ENCODE assay signal across 1 cellular context in the genomic region with DNA sequence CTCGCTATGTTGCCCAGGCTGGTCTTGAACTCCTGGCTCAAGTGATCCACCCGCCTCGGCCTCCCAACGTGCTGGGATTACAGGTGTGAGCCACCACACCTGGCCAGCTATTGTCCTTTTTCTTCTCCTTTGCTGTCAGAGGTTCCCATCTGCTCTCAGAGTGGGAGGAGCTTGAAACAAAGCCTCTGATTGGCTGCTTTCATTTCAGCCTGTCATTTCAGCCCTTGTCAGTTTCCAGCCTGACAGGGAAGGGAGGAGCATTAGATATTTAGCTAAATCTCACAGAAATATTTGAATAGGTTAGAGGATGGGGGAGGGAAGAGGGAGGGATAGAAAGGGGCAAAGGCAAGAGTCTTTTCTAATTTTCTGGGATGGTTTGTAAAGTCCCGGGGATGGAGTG.
TF ChIP-seq lines count a peak whose summit lies in the region.

No MANE protein-coding gene starts in this region.

TF ChIP-seq in K562, 482 proteins besides CTCF, POLR2A, EP300 and RAD21:
- TF ChIP-seq, protein P1, sequence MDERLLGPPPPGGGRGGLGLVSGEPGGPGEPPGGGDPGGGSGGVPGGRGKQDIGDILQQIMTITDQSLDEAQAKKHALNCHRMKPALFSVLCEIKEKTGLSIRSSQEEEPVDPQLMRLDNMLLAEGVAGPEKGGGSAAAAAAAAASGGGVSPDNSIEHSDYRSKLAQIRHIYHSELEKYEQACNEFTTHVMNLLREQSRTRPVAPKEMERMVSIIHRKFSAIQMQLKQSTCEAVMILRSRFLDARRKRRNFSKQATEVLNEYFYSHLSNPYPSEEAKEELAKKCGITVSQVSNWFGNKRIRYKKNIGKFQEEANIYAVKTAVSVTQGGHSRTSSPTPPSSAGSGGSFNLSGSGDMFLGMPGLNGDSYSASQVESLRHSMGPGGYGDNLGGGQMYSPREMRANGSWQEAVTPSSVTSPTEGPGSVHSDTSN (CRISPR knock-in tag; IDR thresholded peaks at IDR 0.05; ENCODE audit: low read depth): no peak
- TF ChIP-seq, protein P1 (tag; conservative IDR thresholded peaks at IDR 0.05; ENCODE audit: low read depth): peak; percentile 44; the same call in 1 of the 2 replicates
- TF ChIP-seq, protein P2, sequence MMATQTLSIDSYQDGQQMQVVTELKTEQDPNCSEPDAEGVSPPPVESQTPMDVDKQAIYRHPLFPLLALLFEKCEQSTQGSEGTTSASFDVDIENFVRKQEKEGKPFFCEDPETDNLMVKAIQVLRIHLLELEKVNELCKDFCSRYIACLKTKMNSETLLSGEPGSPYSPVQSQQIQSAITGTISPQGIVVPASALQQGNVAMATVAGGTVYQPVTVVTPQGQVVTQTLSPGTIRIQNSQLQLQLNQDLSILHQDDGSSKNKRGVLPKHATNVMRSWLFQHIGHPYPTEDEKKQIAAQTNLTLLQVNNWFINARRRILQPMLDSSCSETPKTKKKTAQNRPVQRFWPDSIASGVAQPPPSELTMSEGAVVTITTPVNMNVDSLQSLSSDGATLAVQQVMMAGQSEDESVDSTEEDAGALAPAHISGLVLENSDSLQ (IDR thresholded peaks at IDR 0.05): peak; percentile 87
- no peak for TF ChIP-seq ZNF143 (CRISPR knock-in tag; IDR thresholded peaks at IDR 0.05)
